8 cellular contexts compared by ENCODE assay signal in genomic region chr11:47980907-47981621, GRCh38. TPM values are rescaled to one million over a fixed set of nuclear protein-coding genes. Genes with fewer than 3 reads are reported as not detected.
DNase-seq lines count a peak whose midpoint lies in the region; ATAC-seq, FAIRE-seq and TF ChIP-seq lines count a peak whose summit lies in the region.

No MANE protein-coding gene starts in this region.

- peak overlapping the region; percentile 67 for H3K27ac ChIP-seq in fibroblast of lung (ENCODE audit: insufficient read depth, low read length)

- H3K4me3 Mint-ChIP-seq in nephron, result peak overlapping the region; percentile 78 to 87 (median 86)

- FAIRE-seq in HTR-8/SVneo (lab: Jason Lieb, UNC), result no peak

- H4K20me1 ChIP-seq in fibroblast of lung (ENCODE audit: control insufficient read depth, extremely low read depth, insufficient read depth, low read length), result no peaks in the 10 kb centered on the region

- H3K9ac ChIP-seq in fibroblast of lung (ENCODE audit: insufficient read depth, low read length), result peak overlapping the region; percentile 74

- H3K9me3 Mint-ChIP-seq in nephron, result no peaks in the 10 kb centered on the region

- peak overlapping the region; percentile 49 for H3K4me2 ChIP-seq in fibroblast of lung (ENCODE audit: extremely low read depth, insufficient read depth, low read length)

- peaks cover 15% of the 10 kb centered on the region for H3K4me1 Mint-ChIP-seq in nephron

- ATAC-seq in GM21390 (IDR thresholded peaks at IDR 0.05; ENCODE audit: unreplicated experiment), result peak; percentile 63

- H3K27ac Mint-ChIP-seq in nephron, result no peak overlapping the region

- no peak overlapping the region for H2AFZ ChIP-seq in fibroblast of lung (ENCODE audit: low read length)

- peaks cover 27% of the 10 kb centered on the region for H3K79me2 ChIP-seq in fibroblast of lung (ENCODE audit: control insufficient read depth, insufficient read depth, low read length)

- peaks cover 11% of the 10 kb centered on the region for H3K4me1 ChIP-seq in fibroblast of lung (ENCODE audit: control insufficient read depth, extremely low read depth, insufficient read depth, low read length)

- TF ChIP-seq CTCF in fibroblast of lung (conservative IDR thresholded peaks at IDR 0.05 in 1 of 2, IDR thresholded peaks at IDR 0.05 in 1 of 2; ENCODE audit: low read depth in 1 of 2, low read length in 2 of 2), result peak; percentile 4 to 11
- TF ChIP-seq CTCF in nephron (IDR thresholded peaks at IDR 0.05; ENCODE audit: unreplicated experiment in 3 of 3), result peak in 2 of 3 experiments; percentile 12 to 28

- peak; percentile 84 for DNase-seq in GM03348 (ENCODE audit: low spot score)
- peak; percentile 52 for DNase-seq in HTR-8/SVneo (ENCODE audit: insufficient read length, low spot score)
- peak; percentile 39 to 49 for DNase-seq in activated CD4-positive, alpha-beta T cell treated with anti-CD3 and anti-CD28 coated beads, Interleukin-2, amount 50 U/mL, for 48 hours
- DNase-seq in fibroblast of lung (ENCODE audit: low read depth in 2 of 2), result peak; percentile 32 to 50
- no peak for DNase-seq in SKM-1 treated with dmso at 0.1 percent for 144 hours (lab: John Stamatoyannopoulos, UW; ENCODE audit: unreplicated experiment)
- DNase-seq in NCI-H2029 treated with DMSO at 0.1 percent for 48 hours (lab: John Stamatoyannopoulos, UW), result no peak

- peak overlapping the region; percentile 51 to 71 (median 52) for H3K4me3 ChIP-seq in fibroblast of lung (replicated peaks in 1 of 4; ENCODE audit: control extremely low read depth in 1 of 4, insufficient read depth in 1 of 4, low read depth in 3 of 4, low read length in 4 of 4)

- H3K27me3 ChIP-seq in fibroblast of lung (ENCODE audit: control insufficient read depth, insufficient read depth, low read length), result no peaks in the 10 kb centered on the region

- peaks cover 11% of the 10 kb centered on the region for H3K27me3 Mint-ChIP-seq in nephron (ENCODE audit: low read depth)

- no peaks in the 10 kb centered on the region for H3K36me3 Mint-ChIP-seq in nephron (ENCODE audit: low read depth)

- no peaks in the 10 kb centered on the region for H3K36me3 ChIP-seq in fibroblast of lung (ENCODE audit: control insufficient read depth, insufficient read depth, low read length)

- no peaks in the 10 kb centered on the region for H3K9me3 ChIP-seq in fibroblast of lung (ENCODE audit: control insufficient read depth, insufficient read depth, low read depth, low read length)

RNA-seq across cellular contexts. Expression of gene PTPRJ, which starts 0.7 kb away (rescaled TPM):
- total RNA-seq in fibroblast of lung, result 3.9 and 5.8 TPM in 2 replicates
- 2.4 and 5.3 TPM in 2 replicates for polyA plus RNA-seq in fibroblast of lung
- polyA plus RNA-seq in fibroblast of lung (2012), result 4.0 and 11.5 TPM in 2 replicates
- polyA minus RNA-seq in fibroblast of lung (ENCODE audit: low replicate concordance), result 9.1 and 16.5 TPM in 2 replicates

Comparison
In these comparisons a context has a peak if more than half of its experiments do, and no peak if none do; other contexts are left out.
1. DNase-seq: peak in GM03348 (single experiment), HTR-8/SVneo (single experiment), activated CD4-positive, alpha-beta T cell treated with anti-CD3 and anti-CD28 coated beads, Interleukin-2, amount 50 U/mL, for 48 hours (2 of 2) and fibroblast of lung (2 of 2); none in SKM-1 treated with dmso at 0.1 percent for 144 hours (single experiment) and NCI-H2029 treated with DMSO at 0.1 percent for 48 hours (single experiment).